14 cellular contexts compared by ENCODE assay signal in the genomic region with DNA sequence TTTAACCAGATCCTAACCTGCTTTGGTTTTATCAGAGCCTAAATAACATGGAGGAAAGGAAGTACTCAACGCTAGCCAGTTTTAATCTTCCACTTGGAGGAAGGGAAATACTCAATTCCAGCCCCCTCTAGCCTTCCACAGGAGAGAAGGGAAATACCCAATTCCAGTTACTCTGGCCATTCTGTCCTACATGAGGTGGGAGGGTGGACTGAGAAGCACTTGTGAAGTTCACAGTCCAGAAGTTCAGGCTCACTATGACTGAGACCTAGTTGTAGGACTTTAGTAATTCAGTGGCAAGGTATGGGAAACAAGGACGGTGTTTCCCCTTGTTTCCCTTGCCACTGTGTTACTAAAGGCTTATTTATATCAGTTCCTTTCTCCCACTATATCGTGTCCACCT.
DNase-seq lines count a peak whose midpoint lies in the region; ATAC-seq and TF ChIP-seq lines count a peak whose summit lies in the region.
"Had no signal": no experiment of that assay in that cellular context is flagged by ENCODE, and none has a peak within 500 bp of the region (broad histone marks: within the 10 kb centered on the region; RNA-seq: fewer than 3 reads in every experiment).

No MANE protein-coding gene starts in this region.

- H3K4me3 Mint-ChIP-seq in chondrocyte (ENCODE audit: unreplicated experiment) = no peak overlapping the region
- no peak overlapping the region for H3K4me3 Mint-ChIP-seq in mesothelial cell of epicardium
- H3K4me3 Mint-ChIP-seq: activated naive CD8-positive, alpha-beta T cell; immature natural killer cell; naive B cell had no signal

- H3K27ac Mint-ChIP-seq in chondrocyte (ENCODE audit: unreplicated experiment) (peak overlapping the region; percentile 81), mesothelial cell of epicardium (peak overlapping the region; percentile 81)
- H3K27ac Mint-ChIP-seq: activated naive CD8-positive, alpha-beta T cell; immature natural killer cell; naive B cell had no signal

- H3K9ac ChIP-seq in HUES6 (ENCODE audit: low read length) = no peak overlapping the region
- no peak overlapping the region for H3K9ac ChIP-seq in stomach smooth muscle (ENCODE audit: low read length in 2 of 2)

- TF ChIP-seq CTCF in chondrocyte (IDR thresholded peaks at IDR 0.05) = no peak
- no peak for TF ChIP-seq CTCF in mesothelial cell of epicardium (IDR thresholded peaks at IDR 0.05; ENCODE audit: unreplicated experiment)

- H3K9me3 Mint-ChIP-seq in chondrocyte (ENCODE audit: low read depth) (no peaks in the 10 kb centered on the region), mesothelial cell of epicardium (no peaks in the 10 kb centered on the region)
- H3K9me3 Mint-ChIP-seq: naive B cell had no signal

- no peaks in the 10 kb centered on the region for H3K27me3 Mint-ChIP-seq in chondrocyte (ENCODE audit: low read depth)
- H3K27me3 Mint-ChIP-seq in mesothelial cell of epicardium (ENCODE audit: low read depth) = no peaks in the 10 kb centered on the region
- H3K27me3 Mint-ChIP-seq: activated naive CD8-positive, alpha-beta T cell had no signal

- H3K4me3 ChIP-seq in HUES6 (ENCODE audit: low read depth, low read length) (no peak overlapping the region), stomach smooth muscle (ENCODE audit: low read length in 2 of 2) (peak overlapping the region in 1 of 2 donors; percentile 8)

- peak overlapping the region; percentile 45; the same call in 1 of the 2 replicates for H3K27ac ChIP-seq in HUES6 (ENCODE audit: low read depth, low read length)
- peak overlapping the region; percentile 37 for H3K27ac ChIP-seq in stomach smooth muscle (ENCODE audit: low read length)

- H3K4me1 Mint-ChIP-seq in chondrocyte (ENCODE audit: low read depth) (peaks cover 50% of the 10 kb centered on the region), mesothelial cell of epicardium (peaks cover 19% of the 10 kb centered on the region)
- H3K4me1 Mint-ChIP-seq: immature natural killer cell, naive B cell had no signal

- no peak for ATAC-seq in HG03196 (IDR thresholded peaks at IDR 0.05; ENCODE audit: unreplicated experiment)
- no peak for ATAC-seq in GM21786 (IDR thresholded peaks at IDR 0.05; ENCODE audit: unreplicated experiment)
- no peak for ATAC-seq in HG03280 (IDR thresholded peaks at IDR 0.05; ENCODE audit: unreplicated experiment)

- no peaks in the 10 kb centered on the region for H3K36me3 ChIP-seq in HUES6 (ENCODE audit: control insufficient read depth, insufficient read depth, low read length)
- H3K36me3 ChIP-seq in stomach smooth muscle (ENCODE audit: control insufficient read depth in 2 of 2, insufficient read depth in 2 of 2, low read length in 2 of 2) = no peaks in the 10 kb centered on the region

- H3K4me1 ChIP-seq in HUES6 (ENCODE audit: control insufficient read depth, insufficient read depth, low read length) (peaks cover 7% of the 10 kb centered on the region; the same call in 1 of the 2 replicates), stomach smooth muscle (ENCODE audit: control insufficient read depth, insufficient read depth, low read length) (no peaks in the 10 kb centered on the region)

- H3K27me3 ChIP-seq in HUES6 (ENCODE audit: control insufficient read depth, insufficient read depth, low read length) (no peaks in the 10 kb centered on the region), stomach smooth muscle (ENCODE audit: control insufficient read depth in 1 of 2, insufficient read depth in 2 of 2, low read length in 2 of 2) (no peaks in the 10 kb centered on the region)

- no peak for DNase-seq in chondrocyte (ENCODE audit: low spot score)
- DNase-seq in mesothelial cell of epicardium (ENCODE audit: low spot score in 2 of 2, unreplicated experiment in 2 of 2) = no peak
- no peak for DNase-seq in cortex of kidney (lab: John Stamatoyannopoulos, UW)
- DNase-seq: activated CD4-positive, CD25-positive, alpha-beta regulatory T cell; activated CD8-positive, alpha-beta memory T cell treated with anti-CD3 and anti-CD28 coated beads, Interleukin-2, amount 50 U/mL, for 4 hours; immature natural killer cell; naive B cell; NCI-H1092 had no signal

- H3K36me3 Mint-ChIP-seq in chondrocyte (ENCODE audit: low read depth) (no peaks in the 10 kb centered on the region), mesothelial cell of epicardium (no peaks in the 10 kb centered on the region)
- H3K36me3 Mint-ChIP-seq: activated naive CD8-positive, alpha-beta T cell; immature natural killer cell; naive B cell had no signal

- H3K9me3 ChIP-seq in HUES6 (ENCODE audit: control insufficient read depth, insufficient read depth, low read depth, low read length) (no peaks in the 10 kb centered on the region), stomach smooth muscle (ENCODE audit: control insufficient read depth in 2 of 2, low read length in 2 of 2) (no peaks in the 10 kb centered on the region)
